In genomic region chr4:76982638-76983579, GRCh38 we compare ENCODE assay signal across 10 cellular contexts. TPM values are rescaled to one million over a fixed set of nuclear protein-coding genes. Genes with fewer than 3 reads are reported as not detected.
A peak's percentile ranks its signal among the peaks of the same experiment; 100 is the strongest.
DNase-seq lines count a peak whose midpoint lies in the region; ATAC-seq and TF ChIP-seq lines count a peak whose summit lies in the region.
"Had no signal": no experiment of that assay in that cellular context is flagged by ENCODE, and none has a peak within 500 bp of the region (broad histone marks: within the 10 kb centered on the region; RNA-seq: fewer than 3 reads in every experiment).

No MANE protein-coding gene starts in this region.

- H3K36me3 ChIP-seq in esophagus squamous epithelium (no peaks in the 10 kb centered on the region), subcutaneous abdominal adipose tissue (ENCODE audit: control insufficient read depth in 5 of 5, insufficient read depth in 5 of 5, low read length in 5 of 5) (no peaks in the 10 kb centered on the region)

- H3K4me1 Mint-ChIP-seq in activated T-cell treated with anti-CD3 and anti-CD28 coated beads, Interleukin-2, amount 50 U/mL, for 72 hours (ENCODE audit: low read depth): peaks cover 50% of the 10 kb centered on the region
- H3K4me1 Mint-ChIP-seq in activated T-cell treated with anti-CD3 and anti-CD28 coated beads, Interleukin-2, amount 50 U/mL, for 4 hours (ENCODE audit: low read depth): peaks cover 79% of the 10 kb centered on the region

- no peak overlapping the region for H3K4me3 ChIP-seq in esophagus squamous epithelium
- H3K4me3 ChIP-seq in subcutaneous abdominal adipose tissue (ENCODE audit: low read depth in 1 of 5, low read length in 5 of 5): no peak overlapping the region

- peak overlapping the region in 1 of 5 donors; percentile 17 for H3K9ac ChIP-seq in subcutaneous abdominal adipose tissue (ENCODE audit: low read length in 5 of 5)

- no peaks in the 10 kb centered on the region for H3K9me3 Mint-ChIP-seq in activated T-cell treated with anti-CD3 and anti-CD28 coated beads, Interleukin-2, amount 50 U/mL, for 72 hours
- H3K9me3 Mint-ChIP-seq in activated T-cell treated with anti-CD3 and anti-CD28 coated beads, Interleukin-2, amount 50 U/mL, for 4 hours: no peaks in the 10 kb centered on the region

- TF ChIP-seq POLR2A in esophagus squamous epithelium (IDR thresholded peaks at IDR 0.05): no peak

- no peaks in the 10 kb centered on the region for H3K36me3 Mint-ChIP-seq in activated T-cell treated with anti-CD3 and anti-CD28 coated beads, Interleukin-2, amount 50 U/mL, for 72 hours (ENCODE audit: insufficient read depth in 2 of 2)
- no peaks in the 10 kb centered on the region for H3K36me3 Mint-ChIP-seq in activated T-cell treated with anti-CD3 and anti-CD28 coated beads, Interleukin-2, amount 50 U/mL, for 4 hours (ENCODE audit: insufficient read depth)

- WGBS in esophagus squamous epithelium, 2 donors: 81 to 83% methylated on average over 6 to 7 of the region's 7 CpGs

- no peak for DNase-seq in activated T-cell treated with anti-CD3 and anti-CD28 coated beads, Interleukin-2, amount 50 U/mL, for 72 hours
- no peak for DNase-seq in activated T-cell treated with anti-CD3 and anti-CD28 coated beads, Interleukin-2, amount 50 U/mL, for 4 hours
- DNase-seq in RPMI7951 (ENCODE audit: low read depth) (peak; percentile 61), esophagus squamous epithelium (lab: John Stamatoyannopoulos, UW) (no peak), NCI-H2196 treated with DMSO at 0.1 percent for 48 hours (lab: John Stamatoyannopoulos, UW; ENCODE audit: unreplicated experiment) (no peak), cerebellum (ENCODE audit: low spot score) (no peak), HuH-7 (ENCODE audit: low spot score) (no peak)
- DNase-seq: activated CD4-positive, CD25-positive, alpha-beta regulatory T cell; NCI-H510A treated with DMSO at 0.1 percent for 48 hours had no signal

- H3K27ac Mint-ChIP-seq in activated T-cell treated with anti-CD3 and anti-CD28 coated beads, Interleukin-2, amount 50 U/mL, for 72 hours: peak overlapping the region; percentile 66

- no peaks in the 10 kb centered on the region for H3K9me3 ChIP-seq in esophagus squamous epithelium
- H3K9me3 ChIP-seq in subcutaneous abdominal adipose tissue (ENCODE audit: control insufficient read depth in 5 of 5, low read length in 5 of 5): no peaks in the 10 kb centered on the region

- TF ChIP-seq CTCF in esophagus squamous epithelium (IDR thresholded peaks at IDR 0.05): peak in 1 of 6 experiments; percentile 16

- peaks cover 4 to 97% (median 22%) of the 10 kb centered on the region in 3 donors for H3K4me1 ChIP-seq in esophagus squamous epithelium
- H3K4me1 ChIP-seq in subcutaneous abdominal adipose tissue (ENCODE audit: control insufficient read depth in 5 of 5, insufficient read depth in 5 of 5, low read length in 5 of 5): peaks cover 13 to 95% (median 86%) of the 10 kb centered on the region in 5 donors

- H3K27me3 Mint-ChIP-seq in activated T-cell treated with anti-CD3 and anti-CD28 coated beads, Interleukin-2, amount 50 U/mL, for 72 hours (ENCODE audit: low read depth): peaks cover 18% of the 10 kb centered on the region
- no peaks in the 10 kb centered on the region for H3K27me3 Mint-ChIP-seq in activated T-cell treated with anti-CD3 and anti-CD28 coated beads, Interleukin-2, amount 50 U/mL, for 4 hours (ENCODE audit: low read depth)

- peak in 1 of 2 donors; percentile 35 for ATAC-seq in activated T-cell treated with anti-CD3 and anti-CD28 coated beads, Interleukin-2, amount 50 U/mL, for 72 hours (replicated peaks in 1 of 2)
- ATAC-seq in activated T-cell treated with anti-CD3 and anti-CD28 coated beads, Interleukin-2, amount 50 U/mL, for 4 hours: no peak

- H3K4me3 Mint-ChIP-seq in activated T-cell treated with anti-CD3 and anti-CD28 coated beads, Interleukin-2, amount 50 U/mL, for 72 hours: peak overlapping the region in 1 of 2 donors; percentile 81
- no peak overlapping the region for H3K4me3 Mint-ChIP-seq in activated T-cell treated with anti-CD3 and anti-CD28 coated beads, Interleukin-2, amount 50 U/mL, for 4 hours

- H3K27ac ChIP-seq in esophagus squamous epithelium (peak overlapping the region in 3 of 4 donors; percentile 56 to 82 (median 66)), subcutaneous abdominal adipose tissue (ENCODE audit: low read depth, low read length) (peak overlapping the region; percentile 87)

- intact Hi-C loops in esophagus squamous epithelium (cut with DNase I): no loop called here

- H3K27me3 ChIP-seq in esophagus squamous epithelium (no peaks in the 10 kb centered on the region), subcutaneous abdominal adipose tissue (ENCODE audit: control insufficient read depth in 5 of 5, insufficient read depth in 4 of 5, low read length in 5 of 5) (no peaks in the 10 kb centered on the region)

RNA-seq across cellular contexts. Expression of gene SEPTIN11, which starts 33.4 kb away (rescaled TPM):
- total RNA-seq in activated T-cell treated with anti-CD3 and anti-CD28 coated beads, Interleukin-2, amount 50 U/mL, for 72 hours: 10 to 100 TPM; 10.5 to 13.2 TPM
- 10 to 100 TPM; 30.4 to 36.1 (median 34.9) TPM for total RNA-seq in activated T-cell treated with anti-CD3 and anti-CD28 coated beads, Interleukin-2, amount 50 U/mL, for 4 hours
- 90.5 and 95.3 TPM in 2 replicates for total RNA-seq in RPMI7951 (2014; rRNA removed; shearing (Covaris generic))
- total RNA-seq in esophagus squamous epithelium (10 to 100 TPM; 10.4 to 56.6 (median 36.3) TPM), cerebellum (185 TPM)
